1 cellular context compared by ENCODE assay signal in genomic region chr2:25112113-25112512, GRCh38.
TF ChIP-seq lines count a peak whose summit lies in the region.

No MANE protein-coding gene starts in this region.

TF ChIP-seq in SK-N-SH treated with all-trans-retinoic acid at 6 μM for 48 hours, 23 proteins besides CTCF, POLR2A, EP300 and RAD21 (continued from another document):
- TF ChIP-seq ISL1 (CRISPR knock-in tag; IDR thresholded peaks at IDR 0.05) = no peak
- no peak for TF ChIP-seq ARNTL (CRISPR knock-in tag; IDR thresholded peaks at IDR 0.05; ENCODE audit: borderline replicate concordance, low read depth)
- no peak for TF ChIP-seq GLIS3 (CRISPR knock-in tag; IDR thresholded peaks at IDR 0.05)
- no peak for TF ChIP-seq CSDC2 (CRISPR knock-in tag; IDR thresholded peaks at IDR 0.05)
- TF ChIP-seq PATZ1 (CRISPR knock-in tag; IDR thresholded peaks at IDR 0.05; ENCODE audit: borderline replicate concordance) = no peak
- TF ChIP-seq ZNF565 (CRISPR knock-in tag; conservative IDR thresholded peaks at IDR 0.05; ENCODE audit: low read depth) = no peak
- no peak for TF ChIP-seq TCF4 (CRISPR knock-in tag; IDR thresholded peaks at IDR 0.05; ENCODE audit: borderline replicate concordance)
- TF ChIP-seq CSRNP3 (CRISPR knock-in tag; IDR thresholded peaks at IDR 0.05) = no peak
- no peak for TF ChIP-seq ZNF70 (CRISPR knock-in tag; IDR thresholded peaks at IDR 0.05)
- TF ChIP-seq ZFP30 (CRISPR knock-in tag; IDR thresholded peaks at IDR 0.05) = no peak
- no peak for TF ChIP-seq ESRRG (CRISPR knock-in tag; IDR thresholded peaks at IDR 0.05)
